37 cellular contexts compared by ENCODE assay signal in the genomic region with DNA sequence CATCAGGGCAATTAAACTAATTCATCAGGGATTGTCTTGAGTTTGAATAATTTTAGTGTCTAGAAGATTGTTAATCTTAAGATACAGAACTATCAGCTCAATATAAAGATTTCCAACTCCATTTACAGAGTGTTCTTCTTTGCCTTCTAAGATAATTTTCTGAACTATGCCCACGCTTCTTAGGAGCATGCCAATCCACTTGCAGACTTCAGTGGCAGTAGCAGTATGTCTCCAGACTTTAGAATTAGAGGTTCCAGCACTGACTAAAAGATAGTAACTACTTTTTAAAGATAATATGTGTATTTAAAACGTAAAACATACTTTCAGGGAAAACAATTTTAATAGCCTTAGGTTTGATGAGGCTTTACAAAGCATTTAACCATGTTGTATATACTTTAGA.
"Had no signal": no experiment of that assay in that cellular context is flagged by ENCODE, and none has a peak within 500 bp of the region (broad histone marks: within the 10 kb centered on the region; RNA-seq: fewer than 3 reads in every experiment).

No MANE protein-coding gene starts in this region.

- H3K27ac ChIP-seq: adrenal gland, ascending aorta, body of pancreas, brain microvascular endothelial cell, breast epithelium, cardiac muscle cell had no signal

- H3K4me3 ChIP-seq: adrenal gland, ascending aorta, body of pancreas, breast epithelium, cardiac muscle cell had no signal

- H3K9me3 ChIP-seq: adrenal gland, ascending aorta, body of pancreas, breast epithelium had no signal

- H3K4me3 Mint-ChIP-seq: activated naive CD4-positive, alpha-beta T cell treated with anti-CD3 and anti-CD28 coated beads for 36 hours; activated naive CD4-positive, alpha-beta T cell treated with anti-CD3 and anti-CD28 coated beads, Interleukin-2, amount 10 ng/mL, durations not matched to agents 7 days and 5 days; activated naive CD4-positive, alpha-beta T cell treated with anti-CD3 and anti-CD28 coated beads, Interleukin-2, amount 50 U/mL, for 24 hours; activated naive CD8-positive, alpha-beta T cell; activated naive CD8-positive, alpha-beta T cell treated with anti-CD3 and anti-CD28 coated beads for 36 hours; activated naive CD8-positive, alpha-beta T cell treated with anti-CD3 and anti-CD28 coated beads, Interleukin-2, amount 10 ng/mL, durations not matched to agents 7 days and 5 days; activated naive CD8-positive, alpha-beta T cell treated with anti-CD3 and anti-CD28 coated beads, Interleukin-2, amount 50 U/mL, for 24 hours; activated T-cell treated with anti-CD3 and anti-CD28 coated beads, Interleukin-2, amount 50 U/mL, for 24 hours; activated T-cell treated with anti-CD3 and anti-CD28 coated beads, Interleukin-2, amount 50 U/mL, for 4 hours; activated T-cell treated with anti-CD3 and anti-CD28 coated beads, Interleukin-2, amount 50 U/mL, for 72 hours; activated T-helper 1 cell treated with anti-CD3 and anti-CD28 coated beads, Interleukin-12 subunit alpha, Interleukin-12 subunit beta, Interleukin-2, Interleukin-4 antibody, amounts not matched to agents 30 ng/mL and 10 ng/mL and 1 ng/mL, durations not matched to agents 14 hours and 24 hours and 36 hours; activated T-helper 17 cell treated with anti-CD3 and anti-CD28 coated beads, Interleukin-2, amount 50 U/mL, for 72 hours; brain; central memory CD8-positive, alpha-beta T cell had no signal

- H3K4me1 ChIP-seq: adrenal gland, ascending aorta, body of pancreas, breast epithelium had no signal

- H3K36me3 ChIP-seq: adrenal gland, ascending aorta, brain microvascular endothelial cell, breast epithelium, cardiac muscle cell had no signal

- H3K27me3 Mint-ChIP-seq: activated naive CD8-positive, alpha-beta T cell; activated naive CD8-positive, alpha-beta T cell treated with anti-CD3 and anti-CD28 coated beads for 36 hours; activated naive CD8-positive, alpha-beta T cell treated with anti-CD3 and anti-CD28 coated beads, Interleukin-2, amount 50 U/mL, for 24 hours; brain had no signal

- ATAC-seq: activated naive CD4-positive, alpha-beta T cell treated with anti-CD3 and anti-CD28 coated beads, Interleukin-2, amount 50 U/mL, for 72 hours; activated naive CD8-positive, alpha-beta T cell treated with anti-CD3 and anti-CD28 coated beads, Interleukin-2, amount 50 U/mL, for 24 hours; activated T-cell treated with anti-CD3 and anti-CD28 coated beads, Interleukin-2, amount 50 U/mL, for 4 hours; activated T-cell treated with anti-CD3 and anti-CD28 coated beads, Interleukin-2, amount 50 U/mL, for 72 hours; activated T-helper 17 cell treated with anti-CD3 and anti-CD28 coated beads, Interleukin-2, amount 50 U/mL, for 72 hours; body of pancreas had no signal

- H3K27me3 ChIP-seq: adrenal gland, ascending aorta, body of pancreas, brain microvascular endothelial cell, breast epithelium, cardiac muscle cell had no signal

- H3K36me3 Mint-ChIP-seq: activated naive CD4-positive, alpha-beta T cell treated with anti-CD3 and anti-CD28 coated beads, Interleukin-2, amount 10 ng/mL, durations not matched to agents 7 days and 5 days; activated naive CD4-positive, alpha-beta T cell treated with anti-CD3 and anti-CD28 coated beads, Interleukin-2, amount 50 U/mL, for 24 hours; activated naive CD4-positive, alpha-beta T cell treated with anti-CD3 and anti-CD28 coated beads, Interleukin-2, amount 50 U/mL, for 72 hours; activated naive CD8-positive, alpha-beta T cell; activated naive CD8-positive, alpha-beta T cell treated with anti-CD3 and anti-CD28 coated beads for 36 hours; activated naive CD8-positive, alpha-beta T cell treated with anti-CD3 and anti-CD28 coated beads, Interleukin-2, amount 10 ng/mL, durations not matched to agents 7 days and 5 days; brain had no signal

- H3K4me1 Mint-ChIP-seq: activated naive CD4-positive, alpha-beta T cell treated with anti-CD3 and anti-CD28 coated beads, Interleukin-2, amount 10 ng/mL, durations not matched to agents 7 days and 5 days; activated naive CD4-positive, alpha-beta T cell treated with anti-CD3 and anti-CD28 coated beads, Interleukin-2, amount 50 U/mL, for 24 hours; activated naive CD8-positive, alpha-beta T cell treated with anti-CD3 and anti-CD28 coated beads for 36 hours; activated naive CD8-positive, alpha-beta T cell treated with anti-CD3 and anti-CD28 coated beads, Interleukin-2, amount 10 ng/mL, durations not matched to agents 7 days and 5 days; activated naive CD8-positive, alpha-beta T cell treated with anti-CD3 and anti-CD28 coated beads, Interleukin-2, amount 50 U/mL, for 24 hours; activated T-helper 17 cell treated with anti-CD3 and anti-CD28 coated beads, Interleukin-2, amount 50 U/mL, for 72 hours; central memory CD8-positive, alpha-beta T cell had no signal

- H3K9me3 Mint-ChIP-seq: activated naive CD4-positive, alpha-beta T cell treated with anti-CD3 and anti-CD28 coated beads for 36 hours; activated naive CD4-positive, alpha-beta T cell treated with anti-CD3 and anti-CD28 coated beads, Interleukin-2, amount 10 ng/mL, durations not matched to agents 7 days and 5 days; activated naive CD4-positive, alpha-beta T cell treated with anti-CD3 and anti-CD28 coated beads, Interleukin-2, amount 50 U/mL, for 24 hours; activated naive CD4-positive, alpha-beta T cell treated with anti-CD3 and anti-CD28 coated beads, Interleukin-2, amount 50 U/mL, for 72 hours; activated naive CD8-positive, alpha-beta T cell treated with anti-CD3 and anti-CD28 coated beads for 36 hours; activated naive CD8-positive, alpha-beta T cell treated with anti-CD3 and anti-CD28 coated beads, Interleukin-2, amount 10 ng/mL, durations not matched to agents 7 days and 5 days; activated naive CD8-positive, alpha-beta T cell treated with anti-CD3 and anti-CD28 coated beads, Interleukin-2, amount 50 U/mL, for 24 hours; activated T-cell treated with anti-CD3 and anti-CD28 coated beads, Interleukin-2, amount 50 U/mL, for 24 hours; activated T-cell treated with anti-CD3 and anti-CD28 coated beads, Interleukin-2, amount 50 U/mL, for 4 hours; activated T-cell treated with anti-CD3 and anti-CD28 coated beads, Interleukin-2, amount 50 U/mL, for 72 hours; activated T-helper 1 cell treated with anti-CD3 and anti-CD28 coated beads, Interleukin-12 subunit alpha, Interleukin-12 subunit beta, Interleukin-2, Interleukin-4 antibody, amounts not matched to agents 30 ng/mL and 10 ng/mL and 1 ng/mL, durations not matched to agents 14 hours and 24 hours and 36 hours; activated T-helper 17 cell treated with anti-CD3 and anti-CD28 coated beads, Interleukin-2, amount 50 U/mL, for 72 hours; activated T-helper 2 cell treated with anti-CD3 and anti-CD28 coated beads, Interferon-gamma antibody, Interleukin-2, Interleukin-4, amounts not matched to agents 10 μg/mL and 5 μg/mL and 100 μg/mL, durations not matched to agents 14 hours and 24 hours and 36 hours; brain; central memory CD8-positive, alpha-beta T cell had no signal

- DNase-seq: activated effector memory CD4-positive, alpha-beta T cell treated with anti-CD3 and anti-CD28 coated beads, Interleukin-2, amount 50 U/mL, for 16 hours; activated effector memory CD4-positive, alpha-beta T cell treated with Interleukin-2 at 50 U/mL for 16 hours; activated gamma-delta T cell; activated gamma-delta T cell treated with Interleukin-2 at 50 U/mL for 16 hours; activated naive CD4-positive, alpha-beta T cell; activated naive CD4-positive, alpha-beta T cell treated with anti-CD3 and anti-CD28 coated beads for 36 hours; activated naive CD4-positive, alpha-beta T cell treated with anti-CD3 and anti-CD28 coated beads, Interleukin-2, amount 10 ng/mL, durations not matched to agents 7 days and 5 days; activated naive CD4-positive, alpha-beta T cell treated with anti-CD3 and anti-CD28 coated beads, Interleukin-2, amount 50 U/mL, for 16 hours; activated naive CD4-positive, alpha-beta T cell treated with Interleukin-2 at 50 U/mL for 16 hours; activated naive CD8-positive, alpha-beta T cell treated with anti-CD3 and anti-CD28 coated beads for 36 hours; activated naive CD8-positive, alpha-beta T cell treated with anti-CD3 and anti-CD28 coated beads, Interleukin-2, amount 10 ng/mL, durations not matched to agents 7 days and 5 days; activated naive CD8-positive, alpha-beta T cell treated with anti-CD3 and anti-CD28 coated beads, Interleukin-2, amount 50 U/mL, for 24 hours; activated T-cell treated with anti-CD3 and anti-CD28 coated beads, Interleukin-2, amount 50 U/mL, for 1 hour; activated T-cell treated with anti-CD3 and anti-CD28 coated beads, Interleukin-2, amount 50 U/mL, for 24 hours; activated T-cell treated with anti-CD3 and anti-CD28 coated beads, Interleukin-2, amount 50 U/mL, for 4 hours; activated T-cell treated with anti-CD3 and anti-CD28 coated beads, Interleukin-2, amount 50 U/mL, for 48 hours; activated T-cell treated with anti-CD3 and anti-CD28 coated beads, Interleukin-2, amount 50 U/mL, for 72 hours; adrenal gland; amniotic stem cell; amygdala; anterior cingulate cortex; aorta; body of pancreas; brain microvascular endothelial cell; central memory CD4-positive, alpha-beta T cell; cerebellar nuclear complex had no signal

- H3K27ac Mint-ChIP-seq: activated naive CD4-positive, alpha-beta T cell treated with anti-CD3 and anti-CD28 coated beads for 36 hours; activated naive CD4-positive, alpha-beta T cell treated with anti-CD3 and anti-CD28 coated beads, Interleukin-2, amount 10 ng/mL, durations not matched to agents 7 days and 5 days; activated naive CD4-positive, alpha-beta T cell treated with anti-CD3 and anti-CD28 coated beads, Interleukin-2, amount 50 U/mL, for 24 hours; activated naive CD4-positive, alpha-beta T cell treated with anti-CD3 and anti-CD28 coated beads, Interleukin-2, amount 50 U/mL, for 72 hours; activated naive CD8-positive, alpha-beta T cell; activated naive CD8-positive, alpha-beta T cell treated with anti-CD3 and anti-CD28 coated beads for 36 hours; activated naive CD8-positive, alpha-beta T cell treated with anti-CD3 and anti-CD28 coated beads, Interleukin-2, amount 10 ng/mL, durations not matched to agents 7 days and 5 days; activated naive CD8-positive, alpha-beta T cell treated with anti-CD3 and anti-CD28 coated beads, Interleukin-2, amount 50 U/mL, for 24 hours; activated T-cell treated with anti-CD3 and anti-CD28 coated beads, Interleukin-2, amount 50 U/mL, for 24 hours; activated T-cell treated with anti-CD3 and anti-CD28 coated beads, Interleukin-2, amount 50 U/mL, for 72 hours; activated T-helper 1 cell treated with anti-CD3 and anti-CD28 coated beads, Interleukin-12 subunit alpha, Interleukin-12 subunit beta, Interleukin-2, Interleukin-4 antibody, amounts not matched to agents 30 ng/mL and 10 ng/mL and 1 ng/mL, durations not matched to agents 14 hours and 24 hours and 36 hours; activated T-helper 17 cell treated with anti-CD3 and anti-CD28 coated beads, Interleukin-2, amount 50 U/mL, for 72 hours; activated T-helper 2 cell treated with anti-CD3 and anti-CD28 coated beads, Interferon-gamma antibody, Interleukin-2, Interleukin-4, amounts not matched to agents 10 μg/mL and 5 μg/mL and 100 μg/mL, durations not matched to agents 14 hours and 24 hours and 36 hours; brain had no signal
